24 cellular contexts compared by ENCODE assay signal in genomic region chr12:13945641-13946040, GRCh38. TPM values are rescaled to one million over a fixed set of nuclear protein-coding genes. Genes with fewer than 3 reads are reported as not detected.
"Had no signal": no experiment of that assay in that cellular context is flagged by ENCODE, and none has a peak within 500 bp of the region (broad histone marks: within the 10 kb centered on the region; RNA-seq: fewer than 3 reads in every experiment).

No MANE protein-coding gene starts in this region.

- H3K9ac ChIP-seq: KMS-11 had no signal

- ATAC-seq: activated CD4-positive, CD25-positive, alpha-beta regulatory T cell treated with anti-CD3 and anti-CD28 coated beads, Interleukin-2, amount 50 U/mL, for 24 hours; activated CD8-positive, alpha-beta T cell treated with anti-CD3 and anti-CD28 coated beads for 36 hours; activated T-cell treated with anti-CD3 and anti-CD28 coated beads, Interleukin-2, amount 50 U/mL, for 72 hours; body of pancreas had no signal

- H3K9me3 ChIP-seq: body of pancreas had no signal

- H3K4me3 ChIP-seq: body of pancreas had no signal

- H3K4me3 Mint-ChIP-seq: activated CD8-positive, alpha-beta T cell treated with anti-CD3 and anti-CD28 coated beads for 36 hours; activated T-cell treated with anti-CD3 and anti-CD28 coated beads, Interleukin-2, amount 50 U/mL, for 72 hours had no signal

- H3K27ac ChIP-seq: body of pancreas, KMS-11 had no signal

- H3K9me3 Mint-ChIP-seq: activated CD8-positive, alpha-beta T cell treated with anti-CD3 and anti-CD28 coated beads for 36 hours; activated T-cell treated with anti-CD3 and anti-CD28 coated beads, Interleukin-2, amount 50 U/mL, for 72 hours had no signal

- H3K27ac Mint-ChIP-seq: activated CD8-positive, alpha-beta T cell treated with anti-CD3 and anti-CD28 coated beads for 36 hours; activated T-cell treated with anti-CD3 and anti-CD28 coated beads, Interleukin-2, amount 50 U/mL, for 72 hours had no signal

- H3K4me2 ChIP-seq: KMS-11 had no signal

- DNase-seq: activated CD4-positive, alpha-beta T cell treated with anti-CD3 and anti-CD28 coated beads for 4 hours; activated CD8-positive, alpha-beta memory T cell treated with anti-CD3 and anti-CD28 coated beads, Interleukin-2, amount 50 U/mL, for 4 hours; activated CD8-positive, alpha-beta T cell treated with anti-CD3 and anti-CD28 coated beads for 36 hours; activated naive CD4-positive, alpha-beta T cell treated with anti-CD3 and anti-CD28 coated beads, Interleukin-2, amount 50 U/mL, for 16 hours; activated T-cell treated with anti-CD3 and anti-CD28 coated beads, Interleukin-2, amount 50 U/mL, for 72 hours; aorta; body of pancreas; central memory CD4-positive, alpha-beta T cell; MV-4-11; NCI-H1092 treated with DMSO at 0.1 percent for 48 hours; NCI-H1436; NCI-H1694 treated with DMSO at 0.1 percent for 48 hours; NCI-H2029 treated with DMSO at 0.1 percent for 48 hours; NCI-H510A; NCI-H526 treated with DMSO at 0.1 percent for 48 hours; NCI-H82; NK-92 treated with Interleukin-12 subunit alpha and Interleukin-12 subunit beta, amount 100 ng/mL, for 24 hours; SIG-M5; T-helper 1 cell had no signal

- H3K27me3 ChIP-seq: body of pancreas had no signal

RNA-seq across cellular contexts. Expression of gene GRIN2B, which starts 35.8 kb away (rescaled TPM):
- total RNA-seq: activated CD8-positive, alpha-beta T cell treated with anti-CD3 and anti-CD28 coated beads for 36 hours; activated T-cell treated with anti-CD3 and anti-CD28 coated beads, Interleukin-2, amount 50 U/mL, for 72 hours; MCF 10A; RPMI7951; T-helper 2 cell treated with Interferon-gamma antibody and Interleukin-4, amounts not matched to agents 100 ng/mL and 5 ng/mL, for 36 hours had no signal
